Comparison of ENCODE assay signal across 20 cellular contexts in genomic region chr20:42985628-42986027, GRCh38.
"Had no signal": no experiment of that assay in that cellular context is flagged by ENCODE, and none has a peak within 500 bp of the region (broad histone marks: within the 10 kb centered on the region; RNA-seq: fewer than 3 reads in every experiment).

No MANE protein-coding gene starts in this region.

- H3K27me3 Mint-ChIP-seq: activated B cell treated with CpG ODN at 0.5 μM for 24 hours; activated CD4-positive, alpha-beta memory T cell treated with anti-CD3 and anti-CD28 coated beads for 36 hours; activated naive CD4-positive, alpha-beta T cell treated with anti-CD3 and anti-CD28 coated beads, Interleukin-2, amount 10 ng/mL, durations not matched to agents 7 days and 5 days; activated naive CD8-positive, alpha-beta T cell treated with anti-CD3 and anti-CD28 coated beads, Interleukin-2, amount 50 U/mL, for 24 hours had no signal

- H3K27ac ChIP-seq: coronary artery, lower lobe of right lung, prostate gland, upper lobe of left lung had no signal

- H3K4me1 Mint-ChIP-seq: activated B cell treated with CpG ODN at 0.5 μM for 24 hours; activated CD4-positive, alpha-beta T cell treated with anti-CD3 and anti-CD28 coated beads for 36 hours; activated naive CD4-positive, alpha-beta T cell treated with anti-CD3 and anti-CD28 coated beads, Interleukin-2, amount 10 ng/mL, durations not matched to agents 7 days and 5 days; activated naive CD8-positive, alpha-beta T cell treated with anti-CD3 and anti-CD28 coated beads, Interleukin-2, amount 50 U/mL, for 24 hours; immature natural killer cell; naive B cell had no signal

- H3K27me3 ChIP-seq: upper lobe of left lung had no signal

- H3K4me3 ChIP-seq: coronary artery, lower lobe of right lung, prostate gland, upper lobe of left lung had no signal

- ATAC-seq: activated CD4-positive, alpha-beta T cell treated with anti-CD3 and anti-CD28 coated beads for 36 hours; activated naive CD8-positive, alpha-beta T cell treated with anti-CD3 and anti-CD28 coated beads, Interleukin-2, amount 50 U/mL, for 24 hours; left lobe of liver; lower lobe of right lung had no signal

- H3K27ac Mint-ChIP-seq: activated B cell treated with CpG ODN at 0.5 μM for 24 hours; activated CD4-positive, alpha-beta memory T cell treated with anti-CD3 and anti-CD28 coated beads for 36 hours; activated CD4-positive, alpha-beta T cell treated with anti-CD3 and anti-CD28 coated beads for 36 hours; activated naive CD4-positive, alpha-beta T cell treated with anti-CD3 and anti-CD28 coated beads, Interleukin-2, amount 10 ng/mL, durations not matched to agents 7 days and 5 days; activated naive CD8-positive, alpha-beta T cell treated with anti-CD3 and anti-CD28 coated beads, Interleukin-2, amount 50 U/mL, for 24 hours; immature natural killer cell; naive B cell; T-helper 1 cell treated with Interleukin-12 subunit alpha and Interleukin-12 subunit beta and Interleukin-4 antibody, amounts not matched to agents 30 μg/mL and 1 μg/mL, for 36 hours had no signal

- H3K9me3 Mint-ChIP-seq: activated B cell treated with CpG ODN at 0.5 μM for 24 hours; activated naive CD8-positive, alpha-beta T cell treated with anti-CD3 and anti-CD28 coated beads, Interleukin-2, amount 50 U/mL, for 24 hours; T-helper 1 cell treated with Interleukin-12 subunit alpha and Interleukin-12 subunit beta and Interleukin-4 antibody, amounts not matched to agents 30 μg/mL and 1 μg/mL, for 36 hours had no signal

- H3K4me3 Mint-ChIP-seq: activated B cell treated with CpG ODN at 0.5 μM for 24 hours; activated CD4-positive, alpha-beta memory T cell treated with anti-CD3 and anti-CD28 coated beads for 36 hours; activated CD4-positive, alpha-beta T cell treated with anti-CD3 and anti-CD28 coated beads for 36 hours; activated naive CD4-positive, alpha-beta T cell treated with anti-CD3 and anti-CD28 coated beads, Interleukin-2, amount 10 ng/mL, durations not matched to agents 7 days and 5 days; activated naive CD8-positive, alpha-beta T cell treated with anti-CD3 and anti-CD28 coated beads, Interleukin-2, amount 50 U/mL, for 24 hours; immature natural killer cell; naive B cell; neural crest cell; T-helper 1 cell treated with Interleukin-12 subunit alpha and Interleukin-12 subunit beta and Interleukin-4 antibody, amounts not matched to agents 30 μg/mL and 1 μg/mL, for 36 hours had no signal

- H3K9me3 ChIP-seq: lower lobe of right lung, prostate gland, upper lobe of left lung had no signal

- H3K4me1 ChIP-seq: lower lobe of right lung, prostate gland, upper lobe of left lung had no signal

- H3K36me3 ChIP-seq: lower lobe of right lung, prostate gland, upper lobe of left lung had no signal

- H3K36me3 Mint-ChIP-seq: activated CD4-positive, alpha-beta memory T cell treated with anti-CD3 and anti-CD28 coated beads for 36 hours; activated naive CD4-positive, alpha-beta T cell treated with anti-CD3 and anti-CD28 coated beads, Interleukin-2, amount 10 ng/mL, durations not matched to agents 7 days and 5 days; immature natural killer cell had no signal

- DNase-seq: activated B cell treated with CpG ODN at 0.5 μM for 24 hours; activated CD4-positive, alpha-beta memory T cell treated with anti-CD3 and anti-CD28 coated beads for 36 hours; activated CD4-positive, alpha-beta T cell treated with anti-CD3 and anti-CD28 coated beads for 36 hours; activated naive CD4-positive, alpha-beta T cell treated with anti-CD3 and anti-CD28 coated beads, Interleukin-2, amount 10 ng/mL, durations not matched to agents 7 days and 5 days; activated naive CD8-positive, alpha-beta T cell treated with anti-CD3 and anti-CD28 coated beads, Interleukin-2, amount 50 U/mL, for 24 hours; activated T-cell treated with anti-CD3 and anti-CD28 coated beads, Interleukin-2, amount 50 U/mL, for 48 hours; cerebellar nuclear complex; foreskin fibroblast; immature natural killer cell; lower lobe of right lung; naive B cell; stimulated activated CD4-positive, alpha-beta T cell treated with anti-CD3 and anti-CD28 coated beads, Interleukin-4, amount 100 ng/mL, for 24 hours; stimulated activated naive CD4-positive, alpha-beta T cell treated with Interleukin-2 at 50 U/mL for 16 hours; T1000; upper lobe of left lung had no signal
